ENCODE assay signal across 19 cellular contexts in genomic region chr22:17300926-17301325, GRCh38.
DNase-seq lines count a peak whose midpoint lies in the region; ATAC-seq and TF ChIP-seq lines count a peak whose summit lies in the region.
"Had no signal": no experiment of that assay in that cellular context is flagged by ENCODE, and none has a peak within 500 bp of the region (broad histone marks: within the 10 kb centered on the region; RNA-seq: fewer than 3 reads in every experiment).

No MANE protein-coding gene starts in this region.

- no peaks in the 10 kb centered on the region for H3K36me3 ChIP-seq in lung (ENCODE audit: control insufficient read depth in 2 of 2, insufficient read depth in 2 of 2, low read length in 2 of 2)
- H3K36me3 ChIP-seq: BLaER1 had no signal

- peak; percentile 74 for ATAC-seq in left lobe of liver
- no peak for ATAC-seq in lung (ENCODE audit: insufficient read depth, low FRiP score)
- no peak for ATAC-seq in HG02798 (IDR thresholded peaks at IDR 0.05; ENCODE audit: poor library complexity, unreplicated experiment)
- ATAC-seq: A549; CD8-positive, alpha-beta T cell had no signal

- H3K27me3 ChIP-seq in lung (ENCODE audit: control insufficient read depth, insufficient read depth), result no peaks in the 10 kb centered on the region
- H3K27me3 ChIP-seq: BLaER1 had no signal

- H3K36me3 Mint-ChIP-seq in T-helper 2 cell treated with Interferon-gamma antibody and Interleukin-4, amounts not matched to agents 5 μg/mL and 100 μg/mL, for 36 hours (ENCODE audit: low read depth), result no peaks in the 10 kb centered on the region
- H3K36me3 Mint-ChIP-seq: CD14-positive monocyte; CD8-positive, alpha-beta T cell had no signal

- no peak overlapping the region for H3K4me3 Mint-ChIP-seq in T-helper 2 cell treated with Interferon-gamma antibody and Interleukin-4, amounts not matched to agents 5 μg/mL and 100 μg/mL, for 36 hours
- H3K4me3 Mint-ChIP-seq: CD14-positive monocyte; CD8-positive, alpha-beta T cell; H9 had no signal

- H3K27ac ChIP-seq in lung (ENCODE audit: low read depth in 1 of 2, low read length in 1 of 2), result no peak overlapping the region
- H3K27ac ChIP-seq: 22Rv1, A549, BLaER1 had no signal

- peaks cover 34% of the 10 kb centered on the region for H3K4me1 Mint-ChIP-seq in T-helper 2 cell treated with Interferon-gamma antibody and Interleukin-4, amounts not matched to agents 5 μg/mL and 100 μg/mL, for 36 hours (ENCODE audit: low read depth)
- H3K4me1 Mint-ChIP-seq: CD14-positive monocyte had no signal

- H3K27me3 Mint-ChIP-seq in T-helper 2 cell treated with Interferon-gamma antibody and Interleukin-4, amounts not matched to agents 5 μg/mL and 100 μg/mL, for 36 hours (ENCODE audit: low read depth), result peaks cover 2% of the 10 kb centered on the region

- H3K4me3 ChIP-seq in lung, result no peak overlapping the region
- H3K4me3 ChIP-seq: A549, BLaER1 had no signal

- DNase-seq in T-helper 2 cell treated with Interferon-gamma antibody and Interleukin-4, amounts not matched to agents 5 μg/mL and 100 μg/mL, for 36 hours (ENCODE audit: low spot score), result no peak
- DNase-seq in T-helper 2 cell (no peak), left lobe of liver (ENCODE audit: low spot score) (no peak), lung (ENCODE audit: low spot score) (peak; percentile 21), ureter (ENCODE audit: low spot score) (peak; percentile 13), NCI-H1105 treated with DMSO at 0.1 percent for 48 hours (lab: John Stamatoyannopoulos, UW) (no peak), middle frontal gyrus (ENCODE audit: extremely low spot score, low spot score) (no peak)
- DNase-seq: AML-193; Calu3; CD8-positive, alpha-beta T cell; DMS79 treated with DMSO at 0.1 percent for 48 hours; GF-D8; H9; IMR-90 had no signal

- no peaks in the 10 kb centered on the region for H3K4me1 ChIP-seq in lung (ENCODE audit: control insufficient read depth in 2 of 2, insufficient read depth in 2 of 2, low read length in 2 of 2)
- H3K4me1 ChIP-seq: A549 had no signal

- H3K27ac Mint-ChIP-seq in T-helper 2 cell treated with Interferon-gamma antibody and Interleukin-4, amounts not matched to agents 5 μg/mL and 100 μg/mL, for 36 hours, result peak overlapping the region; percentile 17
- H3K27ac Mint-ChIP-seq: CD8-positive, alpha-beta T cell; H9 had no signal

- no peak for TF ChIP-seq CTCF in lung (IDR thresholded peaks at IDR 0.05; ENCODE audit: control extremely low read depth, extremely low read depth)

- no peaks in the 10 kb centered on the region for H3K9me3 Mint-ChIP-seq in T-helper 2 cell treated with Interferon-gamma antibody and Interleukin-4, amounts not matched to agents 5 μg/mL and 100 μg/mL, for 36 hours
- H3K9me3 Mint-ChIP-seq: CD8-positive, alpha-beta T cell had no signal

- 76 to 95% methylated on average over 2 of the region's 2 CpGs for WGBS in lung, 2 donors

- peaks cover 0 to 3% of the 10 kb centered on the region in 2 donors for H3K9me3 ChIP-seq in lung (ENCODE audit: control insufficient read depth in 2 of 2, insufficient read depth in 1 of 2, low read length in 1 of 2)
- H3K9me3 ChIP-seq: A549 had no signal

Comparison
In these comparisons a context has a peak if more than half of its experiments do, and no peak if none do; other contexts are left out.
1. DNase-seq: peak in lung (single experiment) and ureter (single experiment); none in T-helper 2 cell treated with Interferon-gamma antibody and Interleukin-4, amounts not matched to agents 5 μg/mL and 100 μg/mL, for 36 hours (single experiment), T-helper 2 cell (0 of 5), left lobe of liver (single experiment), NCI-H1105 treated with DMSO at 0.1 percent for 48 hours (single experiment) and middle frontal gyrus (single experiment).